ENCODE assay signal across 23 cellular contexts in the genomic region with DNA sequence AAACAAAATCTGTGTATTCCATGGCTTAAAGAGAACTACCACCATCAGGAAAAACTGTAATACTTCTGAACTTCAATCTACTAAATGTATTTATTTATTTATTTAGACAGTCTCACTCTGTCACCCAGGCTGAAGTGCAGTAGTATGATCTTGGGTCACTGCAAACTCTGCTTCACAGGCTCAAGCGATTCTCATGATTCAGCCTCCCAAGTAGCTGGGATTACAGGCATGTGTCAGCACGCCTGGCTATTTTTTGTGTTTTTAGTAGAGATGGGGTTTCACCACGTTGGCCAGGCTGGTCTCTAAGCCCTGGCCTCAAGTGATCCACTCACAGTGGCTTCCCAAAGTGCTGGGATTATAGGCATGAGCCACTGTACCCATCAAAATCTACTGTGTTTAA.
"Had no signal": no experiment of that assay in that cellular context is flagged by ENCODE, and none has a peak within 500 bp of the region (broad histone marks: within the 10 kb centered on the region; RNA-seq: fewer than 3 reads in every experiment).

No MANE protein-coding gene starts in this region.

- H3K4me3 ChIP-seq: SK-N-MC had no signal

- DNase-seq: activated CD4-positive, alpha-beta memory T cell treated with anti-CD3 and anti-CD28 coated beads, Interleukin-2, amount 10 ng/mL, durations not matched to agents 7 days and 5 days; activated CD4-positive, alpha-beta T cell treated with anti-CD3 and anti-CD28 coated beads for 36 hours; activated CD4-positive, alpha-beta T cell treated with anti-CD3 and anti-CD28 coated beads, Interleukin-2, amount 50 U/mL, for 1 hour; activated T-cell treated with anti-CD3 and anti-CD28 coated beads, Interleukin-2, amount 50 U/mL, for 72 hours; amniotic stem cell; cerebellar nuclear complex; MM.1S; NCI-H1105; NCI-H1436; NCI-H1694 treated with DMSO at 0.1 percent for 48 hours; NCI-H2029 treated with DMSO at 0.1 percent for 48 hours; NCI-H446; NCI-H524; SIG-M5; T-cell; T-helper 2 cell; T1000 had no signal

- H3K27ac ChIP-seq: KMS-11, SK-N-MC, VCaP had no signal

- ATAC-seq: activated CD4-positive, alpha-beta T cell treated with anti-CD3 and anti-CD28 coated beads for 36 hours; activated T-cell treated with anti-CD3 and anti-CD28 coated beads, Interleukin-2, amount 50 U/mL, for 72 hours; T-cell had no signal

- FAIRE-seq: astrocyte, colon, TTC549 had no signal

- H3K4me2 ChIP-seq: KMS-11 had no signal

- H3K9ac ChIP-seq: KMS-11 had no signal
